8 cellular contexts compared by ENCODE assay signal in the genomic region with DNA sequence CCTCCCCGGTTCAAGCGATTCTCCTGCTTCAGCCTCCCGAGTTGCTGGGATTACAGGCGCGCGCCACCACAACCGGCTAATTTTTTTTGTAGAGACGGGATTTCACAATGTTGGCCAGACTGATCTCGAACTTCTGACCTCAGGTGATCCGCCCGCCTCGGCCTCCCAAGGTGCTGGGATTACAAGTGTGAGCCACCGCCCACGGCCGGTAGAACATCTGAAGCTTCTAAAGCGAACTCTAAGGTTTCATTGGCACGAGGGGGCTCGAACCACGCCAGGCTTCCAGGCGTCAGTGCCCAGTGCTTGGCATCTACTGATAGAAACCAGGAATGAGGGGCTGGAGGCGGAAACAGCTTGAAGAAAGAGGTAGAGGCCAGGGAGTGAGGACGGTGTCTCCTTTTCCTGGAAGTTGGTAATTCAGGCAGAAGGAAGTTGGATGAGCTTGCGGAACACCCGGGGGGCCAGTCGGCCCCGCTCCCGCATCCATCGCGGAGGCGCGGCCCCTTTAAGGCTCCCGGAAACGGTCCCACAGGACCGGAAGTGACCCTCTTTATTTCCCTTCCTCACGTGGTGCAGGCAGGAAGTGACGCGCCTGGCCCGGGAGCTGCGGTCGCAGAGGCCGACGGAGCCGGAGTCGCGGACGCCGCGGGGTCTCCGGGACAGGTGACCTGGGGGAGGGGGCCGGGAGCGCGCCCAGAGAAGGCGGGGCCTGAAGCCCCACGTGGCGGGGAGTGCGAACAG. TPM values are rescaled to one million over a fixed set of nuclear protein-coding genes. Genes with fewer than 3 reads are reported as not detected.
DNase-seq lines count a peak whose midpoint lies in the region; ATAC-seq and TF ChIP-seq lines count a peak whose summit lies in the region.

A gene (plus strand): TSS at position 579 of the 741 bp plus-strand sequence. CDS start 1,876 bp downstream, outside the sequence.

- H3K4me3 ChIP-seq in liver (ENCODE audit: low read depth in 1 of 3, low read length in 3 of 3) = peak within 1 kb of the TSS; percentile 62 to 85 (median 76)

- H3K9ac ChIP-seq in liver (ENCODE audit: low read depth in 1 of 2, low read length in 2 of 2) = peak within 1 kb of the TSS in 1 of 2 donors; percentile 42

- DNase-seq in AML-193 (lab: John Stamatoyannopoulos, UW) (peak; percentile 79 to 81), NCI-H345 treated with DMSO at 0.1 percent for 48 hours (lab: John Stamatoyannopoulos, UW; ENCODE audit: unreplicated experiment) (peak; percentile 84), dedifferentiated amniotic fluid mesenchymal stem cell (ENCODE audit: extremely low spot score) (peak; percentile 94)
- DNase-seq in stimulated activated CD4-positive, alpha-beta T cell treated with anti-CD3 and anti-CD28 coated beads, Interleukin-4, amount 100 ng/mL, for 48 hours (ENCODE audit: low read depth in 2 of 2) = peak; percentile 93 to 95

- peaks cover 7 to 14% (median 10%) of the 10 kb centered on the region in 4 donors for H3K4me1 ChIP-seq in liver (ENCODE audit: control insufficient read depth in 4 of 4, insufficient read depth in 4 of 4, low read length in 3 of 4)

- H3K27me3 ChIP-seq in liver (ENCODE audit: control insufficient read depth in 4 of 4, insufficient read depth in 4 of 4, low read length in 3 of 4) = no peaks in the 10 kb centered on the region

- no peak for TF ChIP-seq RAD21 in liver (IDR thresholded peaks at IDR 0.05)

- peaks cover 9 to 19% (median 13%) of the 10 kb centered on the region in 4 donors for H3K36me3 ChIP-seq in liver (ENCODE audit: control insufficient read depth in 4 of 4, insufficient read depth in 3 of 4, low read depth in 1 of 4, low read length in 3 of 4)

- H3K9me3 ChIP-seq in liver (ENCODE audit: control insufficient read depth in 4 of 4, low read length in 3 of 4) = no peaks in the 10 kb centered on the region

- WGBS in liver = 9% methylated on average over 56 of the region's 56 CpGs

- no peak for TF ChIP-seq CTCF in liver (IDR thresholded peaks at IDR 0.05; ENCODE audit: low read depth, low read length, missing input control)

- H3K27ac ChIP-seq in liver (ENCODE audit: low read depth in 1 of 2, low read length in 2 of 2) = peak within 1 kb of the TSS; percentile 83 to 86

- ATAC-seq in GM19035 (IDR thresholded peaks at IDR 0.05; ENCODE audit: unreplicated experiment) (peak; percentile 50), HG03342 (IDR thresholded peaks at IDR 0.05; ENCODE audit: unreplicated experiment) (peak; percentile 54)
- peak; percentile 75 to 77 for ATAC-seq in activated CD4-positive, CD25-positive, alpha-beta regulatory T cell treated with anti-CD3 and anti-CD28 coated beads, Interleukin-2, amount 50 U/mL, for 24 hours

TF ChIP-seq in liver, 16 proteins besides CTCF, POLR2A, EP300 and RAD21:
- TF ChIP-seq YY1 (IDR thresholded peaks at IDR 0.05) = peak; percentile 10
- peak; percentile 92 to 96 for TF ChIP-seq GABPA (IDR thresholded peaks at IDR 0.05 in 1 of 2, conservative IDR thresholded peaks at IDR 0.05 in 1 of 2)
- no peak for TF ChIP-seq SP1 (IDR thresholded peaks at IDR 0.05)
- peak in 1 of 2 donors; percentile 59 for TF ChIP-seq RXRA (IDR thresholded peaks at IDR 0.05)
- TF ChIP-seq, protein P1, sequence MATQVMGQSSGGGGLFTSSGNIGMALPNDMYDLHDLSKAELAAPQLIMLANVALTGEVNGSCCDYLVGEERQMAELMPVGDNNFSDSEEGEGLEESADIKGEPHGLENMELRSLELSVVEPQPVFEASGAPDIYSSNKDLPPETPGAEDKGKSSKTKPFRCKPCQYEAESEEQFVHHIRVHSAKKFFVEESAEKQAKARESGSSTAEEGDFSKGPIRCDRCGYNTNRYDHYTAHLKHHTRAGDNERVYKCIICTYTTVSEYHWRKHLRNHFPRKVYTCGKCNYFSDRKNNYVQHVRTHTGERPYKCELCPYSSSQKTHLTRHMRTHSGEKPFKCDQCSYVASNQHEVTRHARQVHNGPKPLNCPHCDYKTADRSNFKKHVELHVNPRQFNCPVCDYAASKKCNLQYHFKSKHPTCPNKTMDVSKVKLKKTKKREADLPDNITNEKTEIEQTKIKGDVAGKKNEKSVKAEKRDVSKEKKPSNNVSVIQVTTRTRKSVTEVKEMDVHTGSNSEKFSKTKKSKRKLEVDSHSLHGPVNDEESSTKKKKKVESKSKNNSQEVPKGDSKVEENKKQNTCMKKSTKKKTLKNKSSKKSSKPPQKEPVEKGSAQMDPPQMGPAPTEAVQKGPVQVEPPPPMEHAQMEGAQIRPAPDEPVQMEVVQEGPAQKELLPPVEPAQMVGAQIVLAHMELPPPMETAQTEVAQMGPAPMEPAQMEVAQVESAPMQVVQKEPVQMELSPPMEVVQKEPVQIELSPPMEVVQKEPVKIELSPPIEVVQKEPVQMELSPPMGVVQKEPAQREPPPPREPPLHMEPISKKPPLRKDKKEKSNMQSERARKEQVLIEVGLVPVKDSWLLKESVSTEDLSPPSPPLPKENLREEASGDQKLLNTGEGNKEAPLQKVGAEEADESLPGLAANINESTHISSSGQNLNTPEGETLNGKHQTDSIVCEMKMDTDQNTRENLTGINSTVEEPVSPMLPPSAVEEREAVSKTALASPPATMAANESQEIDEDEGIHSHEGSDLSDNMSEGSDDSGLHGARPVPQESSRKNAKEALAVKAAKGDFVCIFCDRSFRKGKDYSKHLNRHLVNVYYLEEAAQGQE (IDR thresholded peaks at IDR 0.05) = peak; percentile 38
- no peak for TF ChIP-seq JUND (IDR thresholded peaks at IDR 0.05)
- no peak for TF ChIP-seq FOXA2 (IDR thresholded peaks at IDR 0.05)
- peak in 1 of 2 donors; percentile 41 for TF ChIP-seq EGR1 (IDR thresholded peaks at IDR 0.05; ENCODE audit: low read depth in 2 of 2)
- TF ChIP-seq, protein P2, sequence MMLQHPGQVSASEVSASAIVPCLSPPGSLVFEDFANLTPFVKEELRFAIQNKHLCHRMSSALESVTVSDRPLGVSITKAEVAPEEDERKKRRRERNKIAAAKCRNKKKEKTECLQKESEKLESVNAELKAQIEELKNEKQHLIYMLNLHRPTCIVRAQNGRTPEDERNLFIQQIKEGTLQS (IDR thresholded peaks at IDR 0.05) = no peak
- TF ChIP-seq, protein P3, sequence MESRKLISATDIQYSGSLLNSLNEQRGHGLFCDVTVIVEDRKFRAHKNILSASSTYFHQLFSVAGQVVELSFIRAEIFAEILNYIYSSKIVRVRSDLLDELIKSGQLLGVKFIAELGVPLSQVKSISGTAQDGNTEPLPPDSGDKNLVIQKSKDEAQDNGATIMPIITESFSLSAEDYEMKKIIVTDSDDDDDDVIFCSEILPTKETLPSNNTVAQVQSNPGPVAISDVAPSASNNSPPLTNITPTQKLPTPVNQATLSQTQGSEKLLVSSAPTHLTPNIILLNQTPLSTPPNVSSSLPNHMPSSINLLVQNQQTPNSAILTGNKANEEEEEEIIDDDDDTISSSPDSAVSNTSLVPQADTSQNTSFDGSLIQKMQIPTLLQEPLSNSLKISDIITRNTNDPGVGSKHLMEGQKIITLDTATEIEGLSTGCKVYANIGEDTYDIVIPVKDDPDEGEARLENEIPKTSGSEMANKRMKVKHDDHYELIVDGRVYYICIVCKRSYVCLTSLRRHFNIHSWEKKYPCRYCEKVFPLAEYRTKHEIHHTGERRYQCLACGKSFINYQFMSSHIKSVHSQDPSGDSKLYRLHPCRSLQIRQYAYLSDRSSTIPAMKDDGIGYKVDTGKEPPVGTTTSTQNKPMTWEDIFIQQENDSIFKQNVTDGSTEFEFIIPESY (IDR thresholded peaks at IDR 0.05) = no peak
- TF ChIP-seq HNF4A (conservative IDR thresholded peaks at IDR 0.05) = peak in 1 of 2 donors; percentile 1
- TF ChIP-seq, protein P4, sequence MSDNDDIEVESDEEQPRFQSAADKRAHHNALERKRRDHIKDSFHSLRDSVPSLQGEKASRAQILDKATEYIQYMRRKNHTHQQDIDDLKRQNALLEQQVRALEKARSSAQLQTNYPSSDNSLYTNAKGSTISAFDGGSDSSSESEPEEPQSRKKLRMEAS (IDR thresholded peaks at IDR 0.05) = peak; percentile 88
- no peak for TF ChIP-seq TAF1 (conservative IDR thresholded peaks at IDR 0.05)
- TF ChIP-seq FOXA1 (IDR thresholded peaks at IDR 0.05) = no peak
- TF ChIP-seq NR2F2 (IDR thresholded peaks at IDR 0.05) = no peak
- TF ChIP-seq HNF4G (IDR thresholded peaks at IDR 0.05) = no peak

RNA-seq across cellular contexts. Expression of the gene that starts here (rescaled TPM):
- 1 to 10 TPM; 2.8 to 8.1 TPM for total RNA-seq in liver
- polyA plus RNA-seq in liver = 1 to 10 TPM; 1.4 to 8.0 TPM

Comparison
In these comparisons a context has a peak if more than half of its experiments do, and no peak if none do; other contexts are left out.
1. Peak in every context shown above with its lines: DNase-seq, ATAC-seq, H3K4me3 ChIP-seq and H3K27ac ChIP-seq.